35 cellular contexts compared by ENCODE assay signal in genomic region chrX:105228602-105229001, GRCh38. TPM values are rescaled to one million over a fixed set of nuclear protein-coding genes. Genes with fewer than 3 reads are reported as not detected.
"Had no signal": no experiment of that assay in that cellular context is flagged by ENCODE, and none has a peak within 500 bp of the region (broad histone marks: within the 10 kb centered on the region; RNA-seq: fewer than 3 reads in every experiment).

No MANE protein-coding gene starts in this region.

- H3K36me3 ChIP-seq: ascending aorta, cardiac muscle cell, SJCRH30 had no signal

- H3K4me3 ChIP-seq: ascending aorta, cardiac muscle cell, K562, SJCRH30 had no signal

- H3K4me1 Mint-ChIP-seq: activated B cell treated with CpG ODN at 0.5 μM for 24 hours; activated CD4-positive, alpha-beta memory T cell treated with anti-CD3 and anti-CD28 coated beads, Interleukin-2, amount 10 ng/mL, durations not matched to agents 7 days and 5 days; activated CD8-positive, alpha-beta memory T cell treated with anti-CD3 and anti-CD28 coated beads, Interleukin-2, amount 10 ng/mL, durations not matched to agents 7 days and 5 days; activated naive CD4-positive, alpha-beta T cell treated with anti-CD3 and anti-CD28 coated beads, Interleukin-2, amount 10 ng/mL, durations not matched to agents 7 days and 5 days; activated naive CD8-positive, alpha-beta T cell treated with anti-CD3 and anti-CD28 coated beads, Interleukin-2, amount 50 U/mL, for 24 hours; central memory CD8-positive, alpha-beta T cell had no signal

- H3K27ac Mint-ChIP-seq: activated B cell treated with CpG ODN at 0.5 μM for 24 hours; activated CD4-positive, alpha-beta memory T cell treated with anti-CD3 and anti-CD28 coated beads, Interleukin-2, amount 10 ng/mL, durations not matched to agents 7 days and 5 days; activated CD8-positive, alpha-beta memory T cell treated with anti-CD3 and anti-CD28 coated beads, Interleukin-2, amount 10 ng/mL, durations not matched to agents 7 days and 5 days; activated naive CD4-positive, alpha-beta T cell treated with anti-CD3 and anti-CD28 coated beads, Interleukin-2, amount 10 ng/mL, durations not matched to agents 7 days and 5 days; activated naive CD8-positive, alpha-beta T cell; activated naive CD8-positive, alpha-beta T cell treated with anti-CD3 and anti-CD28 coated beads, Interleukin-2, amount 50 U/mL, for 24 hours; T-helper 1 cell treated with Interleukin-12 subunit alpha and Interleukin-12 subunit beta and Interleukin-4 antibody, amounts not matched to agents 30 μg/mL and 1 μg/mL, for 36 hours; T-helper 2 cell treated with Interferon-gamma antibody and Interleukin-4, amounts not matched to agents 5 μg/mL and 100 μg/mL, for 36 hours had no signal

- H3K4me3 Mint-ChIP-seq: activated B cell treated with CpG ODN at 0.5 μM for 24 hours; activated CD4-positive, alpha-beta memory T cell treated with anti-CD3 and anti-CD28 coated beads, Interleukin-2, amount 10 ng/mL, durations not matched to agents 7 days and 5 days; activated CD8-positive, alpha-beta memory T cell treated with anti-CD3 and anti-CD28 coated beads, Interleukin-2, amount 10 ng/mL, durations not matched to agents 7 days and 5 days; activated naive CD4-positive, alpha-beta T cell treated with anti-CD3 and anti-CD28 coated beads, Interleukin-2, amount 10 ng/mL, durations not matched to agents 7 days and 5 days; activated naive CD8-positive, alpha-beta T cell; activated naive CD8-positive, alpha-beta T cell treated with anti-CD3 and anti-CD28 coated beads, Interleukin-2, amount 50 U/mL, for 24 hours; central memory CD8-positive, alpha-beta T cell; T-helper 1 cell treated with Interleukin-12 subunit alpha and Interleukin-12 subunit beta and Interleukin-4 antibody, amounts not matched to agents 30 μg/mL and 1 μg/mL, for 36 hours; T-helper 2 cell treated with Interferon-gamma antibody and Interleukin-4, amounts not matched to agents 5 μg/mL and 100 μg/mL, for 36 hours had no signal

- H3K9me3 Mint-ChIP-seq: activated B cell treated with CpG ODN at 0.5 μM for 24 hours; activated CD4-positive, alpha-beta memory T cell treated with anti-CD3 and anti-CD28 coated beads, Interleukin-2, amount 10 ng/mL, durations not matched to agents 7 days and 5 days; activated naive CD4-positive, alpha-beta T cell treated with anti-CD3 and anti-CD28 coated beads, Interleukin-2, amount 10 ng/mL, durations not matched to agents 7 days and 5 days; activated naive CD8-positive, alpha-beta T cell treated with anti-CD3 and anti-CD28 coated beads, Interleukin-2, amount 50 U/mL, for 24 hours; central memory CD8-positive, alpha-beta T cell; T-helper 1 cell treated with Interleukin-12 subunit alpha and Interleukin-12 subunit beta and Interleukin-4 antibody, amounts not matched to agents 30 μg/mL and 1 μg/mL, for 36 hours; T-helper 2 cell treated with Interferon-gamma antibody and Interleukin-4, amounts not matched to agents 5 μg/mL and 100 μg/mL, for 36 hours had no signal

- H3K9ac ChIP-seq: SK-N-SH had no signal

- ATAC-seq: activated CD8-positive, alpha-beta memory T cell treated with anti-CD3 and anti-CD28 coated beads, Interleukin-2, amount 10 ng/mL, durations not matched to agents 7 days and 5 days; activated naive CD8-positive, alpha-beta T cell treated with anti-CD3 and anti-CD28 coated beads, Interleukin-2, amount 50 U/mL, for 24 hours; K562; Panc1 had no signal

- DNase-seq: activated B cell treated with CpG ODN at 0.5 μM for 24 hours; activated CD4-positive, alpha-beta memory T cell treated with anti-CD3 and anti-CD28 coated beads, Interleukin-2, amount 10 ng/mL, durations not matched to agents 7 days and 5 days; activated CD4-positive, alpha-beta T cell treated with anti-CD3 and anti-CD28 coated beads for 48 hours; activated CD4-positive, CD25-positive, alpha-beta regulatory T cell treated with anti-CD3 and anti-CD28 coated beads, Interleukin-2, amount 50 U/mL, for 72 hours; activated CD8-positive, alpha-beta memory T cell treated with anti-CD3 and anti-CD28 coated beads for 24 hours; activated CD8-positive, alpha-beta memory T cell treated with anti-CD3 and anti-CD28 coated beads, Interleukin-2, amount 10 ng/mL, durations not matched to agents 7 days and 5 days; activated CD8-positive, alpha-beta memory T cell treated with anti-CD3 and anti-CD28 coated beads, Interleukin-2, amount 50 U/mL, for 48 hours; activated effector memory CD4-positive, alpha-beta T cell treated with Interleukin-2 at 50 U/mL for 16 hours; activated naive CD4-positive, alpha-beta T cell treated with anti-CD3 and anti-CD28 coated beads, Interleukin-2, amount 10 ng/mL, durations not matched to agents 7 days and 5 days; activated naive CD8-positive, alpha-beta T cell treated with anti-CD3 and anti-CD28 coated beads, Interleukin-2, amount 50 U/mL, for 24 hours; activated T-cell treated with anti-CD3 and anti-CD28 coated beads, Interleukin-2, amount 50 U/mL, for 48 hours; amygdala; NCI-H1105 treated with DMSO at 0.1 percent for 48 hours; NCI-H1436; NCI-H1694; NCI-H1930; NCI-H2081 treated with DMSO at 0.1 percent for 48 hours; NCI-H226; NCI-H446 treated with DMSO at 0.1 percent for 48 hours; NCI-H524; NCI-H69; NCI-H82; SHP77; SJCRH30; SK-N-SH had no signal

- H3K9me3 ChIP-seq: ascending aorta, SJCRH30, SK-N-SH had no signal

- H3K36me3 Mint-ChIP-seq: activated CD8-positive, alpha-beta memory T cell treated with anti-CD3 and anti-CD28 coated beads, Interleukin-2, amount 10 ng/mL, durations not matched to agents 7 days and 5 days; activated naive CD4-positive, alpha-beta T cell treated with anti-CD3 and anti-CD28 coated beads, Interleukin-2, amount 10 ng/mL, durations not matched to agents 7 days and 5 days; activated naive CD8-positive, alpha-beta T cell had no signal

- H3K27me3 Mint-ChIP-seq: activated B cell treated with CpG ODN at 0.5 μM for 24 hours; activated CD4-positive, alpha-beta memory T cell treated with anti-CD3 and anti-CD28 coated beads, Interleukin-2, amount 10 ng/mL, durations not matched to agents 7 days and 5 days; activated CD8-positive, alpha-beta memory T cell treated with anti-CD3 and anti-CD28 coated beads, Interleukin-2, amount 10 ng/mL, durations not matched to agents 7 days and 5 days; activated naive CD4-positive, alpha-beta T cell treated with anti-CD3 and anti-CD28 coated beads, Interleukin-2, amount 10 ng/mL, durations not matched to agents 7 days and 5 days; activated naive CD8-positive, alpha-beta T cell; activated naive CD8-positive, alpha-beta T cell treated with anti-CD3 and anti-CD28 coated beads, Interleukin-2, amount 50 U/mL, for 24 hours; central memory CD8-positive, alpha-beta T cell had no signal

- H3K27me3 ChIP-seq: ascending aorta, cardiac muscle cell, SJCRH30 had no signal

- H3K4me1 ChIP-seq: ascending aorta, SJCRH30 had no signal

- H3K27ac ChIP-seq: ascending aorta, cardiac muscle cell, SJCRH30 had no signal

- H3K4me2 ChIP-seq: SK-N-SH had no signal

RNA-seq across cellular contexts. Expression of gene TEX13A, which starts 8.1 kb away (rescaled TPM):
- total RNA-seq: activated B cell treated with CpG ODN at 0.5 μM for 24 hours; activated CD4-positive, alpha-beta memory T cell treated with anti-CD3 and anti-CD28 coated beads, Interleukin-2, amount 10 ng/mL, durations not matched to agents 7 days and 5 days; activated CD8-positive, alpha-beta memory T cell treated with anti-CD3 and anti-CD28 coated beads, Interleukin-2, amount 10 ng/mL, durations not matched to agents 7 days and 5 days; ascending aorta; cardiac muscle cell; K562; M059J; RPMI7951; SJCRH30 had no signal
